Comparison of ENCODE assay signal across 8 cellular contexts in genomic region chr1:116377564-116378529, GRCh38. TPM values are rescaled to one million over a fixed set of nuclear protein-coding genes. Genes with fewer than 3 reads are reported as not detected.
DNase-seq lines count a peak whose midpoint lies in the region; ATAC-seq, FAIRE-seq and TF ChIP-seq lines count a peak whose summit lies in the region.

No MANE protein-coding gene starts in this region.

- in situ Hi-C loops in brain microvascular endothelial cell (cut with HindIII; ENCODE audit: low pct_ligation_motif_present, low sequenced_read_pairs) = loop anchor here (25.0 kb wide), 1 partner anchor 109 kb away; no protein-coding TSS in a partner anchor

- no peaks in the 10 kb centered on the region for H3K36me3 ChIP-seq in brain microvascular endothelial cell (replicated peaks)
- H3K36me3 ChIP-seq in kidney (ENCODE audit: control insufficient read depth in 1 of 2, insufficient read depth in 2 of 2, low read length in 2 of 2) = peaks cover 2 to 16% of the 10 kb centered on the region in 2 donors

- TF ChIP-seq CTCF in brain microvascular endothelial cell (IDR thresholded peaks at IDR 0.05; ENCODE audit: low read depth, low read length, missing control alignments) = no peak
- TF ChIP-seq CTCF in kidney (IDR thresholded peaks at IDR 0.05; ENCODE audit: borderline replicate concordance, extremely low read depth, insufficient read depth) = no peak

- intact Hi-C loops in kidney (cut with DNase I) = no loop called here

- peak; percentile 66 for ATAC-seq in GM19328 (IDR thresholded peaks at IDR 0.05; ENCODE audit: unreplicated experiment)
- ATAC-seq in HG03432 (IDR thresholded peaks at IDR 0.05; ENCODE audit: unreplicated experiment) = peak; percentile 71

- peaks cover 27 to 58% of the 10 kb centered on the region in 2 donors for H3K4me1 ChIP-seq in kidney (ENCODE audit: control insufficient read depth in 1 of 2, insufficient read depth in 1 of 2, low read depth in 1 of 2, low read length in 2 of 2)

- no peaks in the 10 kb centered on the region for H3K9me3 ChIP-seq in kidney (ENCODE audit: control insufficient read depth in 1 of 2, low read length in 2 of 2)

- peak; percentile 36 for DNase-seq in COLO668 (lab: John Stamatoyannopoulos, UW; ENCODE audit: unreplicated experiment)
- peak; percentile 75 for DNase-seq in SIG-M5 (lab: John Stamatoyannopoulos, UW)
- peak; percentile 78 for DNase-seq in brain microvascular endothelial cell
- DNase-seq in kidney = no peak
- peak; percentile 25 for DNase-seq in stimulated activated CD4-positive, alpha-beta T cell treated with anti-CD3 and anti-CD28 coated beads, Interleukin-12 subunit alpha, Interleukin-12 subunit beta, amount 100 ng/mL, for 4 hours
- DNase-seq in KG1 (lab: John Stamatoyannopoulos, UW) = no peak

- H3K27me3 ChIP-seq in brain microvascular endothelial cell (replicated peaks) = no peaks in the 10 kb centered on the region

- FAIRE-seq in kidney (lab: Jason Lieb, UNC) = no peak

- H3K27ac ChIP-seq in brain microvascular endothelial cell (peak overlapping the region; percentile 86), kidney (ENCODE audit: low read depth in 2 of 2, low read length in 2 of 2) (peak overlapping the region; percentile 94 to 96)

- H3K4me3 ChIP-seq in brain microvascular endothelial cell (ENCODE audit: low read depth, low read length) (peak overlapping the region; percentile 12), kidney (ENCODE audit: low read length in 2 of 2) (peak overlapping the region; percentile 62 to 95)

- H3K9ac ChIP-seq in kidney (ENCODE audit: low read length in 2 of 2) = peak overlapping the region; percentile 81 to 96

RNA-seq across cellular contexts. Expression of gene ATP1A1, which starts 4.8 kb away (rescaled TPM):
- total RNA-seq in kidney = 2,241 TPM
- polyA plus RNA-seq in kidney (ENCODE audit: insufficient read depth, low read depth, low replicate concordance) = 1,218 TPM

Comparison
In these comparisons a context has a peak if more than half of its experiments do, and no peak if none do; other contexts are left out.
1. DNase-seq: peak in COLO668 (single experiment), SIG-M5 (single experiment), brain microvascular endothelial cell (single experiment) and stimulated activated CD4-positive, alpha-beta T cell treated with anti-CD3 and anti-CD28 coated beads, Interleukin-12 subunit alpha, Interleukin-12 subunit beta, amount 100 ng/mL, for 4 hours (single experiment); none in kidney (single experiment) and KG1 (single experiment).